Comparison of ENCODE assay signal across 21 cellular contexts in genomic region chr1:223319373-223319772, GRCh38. TPM values are rescaled to one million over a fixed set of nuclear protein-coding genes. Genes with fewer than 3 reads are reported as not detected.
"Had no signal": no experiment of that assay in that cellular context is flagged by ENCODE, and none has a peak within 500 bp of the region (broad histone marks: within the 10 kb centered on the region; RNA-seq: fewer than 3 reads in every experiment).

No MANE protein-coding gene starts in this region.

- H3K9me3 ChIP-seq: neutrophil, pancreas, thoracic aorta had no signal

- H3K27ac ChIP-seq: brain microvascular endothelial cell, coronary artery, hepatocyte, neutrophil, pancreas, thoracic aorta had no signal

- H3K79me2 ChIP-seq: hepatocyte had no signal

- H3K9me3 Mint-ChIP-seq: activated CD4-positive, alpha-beta T cell treated with anti-CD3 and anti-CD28 coated beads, Interleukin-2, amount 10 ng/mL, durations not matched to agents 7 days and 5 days had no signal

- DNase-seq: activated B cell treated with CpG ODN at 0.5 μM for 24 hours; activated CD4-positive, alpha-beta T cell treated with anti-CD3 and anti-CD28 coated beads, Interleukin-2, amount 10 ng/mL, durations not matched to agents 7 days and 5 days; activated CD8-positive, alpha-beta memory T cell treated with anti-CD3 and anti-CD28 coated beads, Interleukin-2, amount 50 U/mL, for 4 hours; activated effector memory CD4-positive, alpha-beta T cell treated with Interleukin-2 at 50 U/mL for 16 hours; activated naive CD4-positive, alpha-beta T cell treated with anti-CD3 and anti-CD28 coated beads, Interleukin-2, amount 50 U/mL, for 16 hours; activated T-cell treated with anti-CD3 and anti-CD28 coated beads, Interleukin-2, amount 50 U/mL, for 48 hours; aorta; brain microvascular endothelial cell; foreskin fibroblast; left cardiac atrium; naive thymus-derived CD8-positive, alpha-beta T cell; pancreas; stimulated activated CD4-positive, alpha-beta T cell treated with anti-CD3 and anti-CD28 coated beads, Interleukin-4, amount 100 ng/mL, for 24 hours had no signal

- H3K27me3 ChIP-seq: brain microvascular endothelial cell, hepatocyte, neutrophil, pancreas had no signal

- H3K4me2 ChIP-seq: hepatocyte had no signal

- H3K4me1 ChIP-seq: pancreas had no signal

- ATAC-seq: left cardiac atrium; naive thymus-derived CD8-positive, alpha-beta T cell; pancreas; sciatic nerve; stimulated activated memory B cell treated with anti-CD40 and anti-IgM and Interleukin-4, amounts not matched to agents 10 μg/mL and 1 μg/mL and 100 μg/mL, for 72 hours had no signal

- H3K4me3 ChIP-seq: coronary artery, hepatocyte, pancreas, thoracic aorta had no signal

- FAIRE-seq: endometrium, islet of Langerhans, pancreas had no signal

- H3K27me3 Mint-ChIP-seq: activated CD4-positive, alpha-beta T cell treated with anti-CD3 and anti-CD28 coated beads, Interleukin-2, amount 10 ng/mL, durations not matched to agents 7 days and 5 days; naive thymus-derived CD8-positive, alpha-beta T cell had no signal

- H3K4me1 Mint-ChIP-seq: activated B cell treated with CpG ODN at 0.5 μM for 24 hours; stimulated activated memory B cell treated with anti-CD40 and anti-IgM and Interleukin-4, amounts not matched to agents 10 μg/mL and 1 μg/mL and 100 μg/mL, for 72 hours had no signal

- H3K27ac Mint-ChIP-seq: activated B cell treated with CpG ODN at 0.5 μM for 24 hours; activated CD4-positive, alpha-beta T cell treated with anti-CD3 and anti-CD28 coated beads, Interleukin-2, amount 10 ng/mL, durations not matched to agents 7 days and 5 days; stimulated activated memory B cell treated with anti-CD40 and anti-IgM and Interleukin-4, amounts not matched to agents 10 μg/mL and 1 μg/mL and 100 μg/mL, for 72 hours had no signal

- H3K36me3 ChIP-seq: brain microvascular endothelial cell, neutrophil, pancreas, thoracic aorta had no signal

- H2AFZ ChIP-seq: hepatocyte had no signal

- H3K36me3 Mint-ChIP-seq: stimulated activated memory B cell treated with anti-CD40 and anti-IgM and Interleukin-4, amounts not matched to agents 10 μg/mL and 1 μg/mL and 100 μg/mL, for 72 hours had no signal

- H3K4me3 Mint-ChIP-seq: activated B cell treated with CpG ODN at 0.5 μM for 24 hours; activated CD4-positive, alpha-beta T cell treated with anti-CD3 and anti-CD28 coated beads, Interleukin-2, amount 10 ng/mL, durations not matched to agents 7 days and 5 days; naive thymus-derived CD8-positive, alpha-beta T cell; stimulated activated memory B cell treated with anti-CD40 and anti-IgM and Interleukin-4, amounts not matched to agents 10 μg/mL and 1 μg/mL and 100 μg/mL, for 72 hours had no signal

RNA-seq across cellular contexts. Expression of gene SUSD4, which starts 44.6 kb away (rescaled TPM):
- total RNA-seq: activated B cell treated with CpG ODN at 0.5 μM for 24 hours, sciatic nerve had no signal
